3 cellular contexts compared by ENCODE assay signal in the genomic region with DNA sequence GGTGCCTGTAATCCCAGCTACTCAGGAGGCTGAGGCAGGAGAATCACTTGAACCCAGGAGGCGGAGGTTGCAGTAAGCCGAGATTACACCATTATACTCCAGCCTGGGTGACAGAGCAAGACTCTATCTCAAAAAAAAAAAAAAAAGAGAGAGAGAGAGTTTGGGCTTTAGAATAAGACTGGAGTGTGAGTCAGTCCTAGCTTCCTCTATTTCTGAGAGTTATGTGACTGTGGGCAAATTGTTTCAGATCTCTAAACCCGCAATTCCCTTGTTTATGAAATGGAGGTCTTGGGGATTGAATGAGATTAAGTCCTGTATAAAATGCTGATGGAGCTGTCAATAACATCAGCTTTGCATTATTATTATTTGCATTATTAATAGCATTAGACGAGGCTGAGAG. TPM values are rescaled to one million over a fixed set of nuclear protein-coding genes. Genes with fewer than 3 reads are reported as not detected.
"Had no signal": no experiment of that assay in that cellular context is flagged by ENCODE, and none has a peak within 500 bp of the region (broad histone marks: within the 10 kb centered on the region; RNA-seq: fewer than 3 reads in every experiment).

No MANE protein-coding gene starts in this region.

RNA-seq across cellular contexts. Expression of a gene that starts 27.1 kb away (rescaled TPM):
- total RNA-seq: activated T-helper 17 cell treated with anti-CD3 and anti-CD28 coated beads, Interleukin-2, amount 50 U/mL, for 72 hours; cardiac septum had no signal
- polyA plus RNA-seq: aorta had no signal
